Comparison of ENCODE assay signal across 17 cellular contexts in genomic region chr15:57419335-57419734, GRCh38. TPM values are rescaled to one million over a fixed set of nuclear protein-coding genes. Genes with fewer than 3 reads are reported as not detected.
DNase-seq lines count a peak whose midpoint lies in the region; ATAC-seq and TF ChIP-seq lines count a peak whose summit lies in the region.
"Had no signal": no experiment of that assay in that cellular context is flagged by ENCODE, and none has a peak within 500 bp of the region (broad histone marks: within the 10 kb centered on the region; RNA-seq: fewer than 3 reads in every experiment).

No MANE protein-coding gene starts in this region.

- no peaks in the 10 kb centered on the region; the same call in 1 of the 2 replicates for H3K9me1 ChIP-seq in IMR-90 (ENCODE audit: insufficient read depth, low read length)

- no peak overlapping the region for H3K4me2 ChIP-seq in IMR-90 (ENCODE audit: low read depth, low read length)
- no peak overlapping the region for H3K4me2 ChIP-seq in PC-3 (ENCODE audit: low read length)

- intact Hi-C loops in IMR-90 (cut with micrococcal nuclease), result no loop called here
- intact Hi-C loops in PC-3 (cut with micrococcal nuclease), result no loop called here

- dilution Hi-C loops in IMR-90 (cut with HindIII; ENCODE audit: low sequenced_read_pairs, unreplicated experiment), result no loop called here

- H3K14ac ChIP-seq in IMR-90 (replicated peaks; ENCODE audit: low read depth, low read length), result no peak overlapping the region

- no peak overlapping the region for H3K4me3 Mint-ChIP-seq in endodermal cell
- H3K4me3 Mint-ChIP-seq: CD4-positive, alpha-beta memory T cell; HFFc6 had no signal

- H2AFZ ChIP-seq in IMR-90 (replicated peaks; ENCODE audit: low read length, poor library complexity) (no peak overlapping the region), PC-3 (ENCODE audit: low read length) (no peak overlapping the region)

- no peaks in the 10 kb centered on the region for H3K79me1 ChIP-seq in IMR-90 (ENCODE audit: low read depth in 1 of 2, low read length in 2 of 2)

- H2AK9ac ChIP-seq in IMR-90 (replicated peaks; ENCODE audit: low read depth, low read length, poor library complexity), result no peak overlapping the region

- no peak for TF ChIP-seq POLR2A in IMR-90 (IDR thresholded peaks at IDR 0.05; ENCODE audit: low read depth, low read length)

- H3K9me3 ChIP-seq in IMR-90 (ENCODE audit: control insufficient read depth, insufficient read depth, low read length) (no peaks in the 10 kb centered on the region), endodermal cell (ENCODE audit: control insufficient read depth, low read length) (peaks cover 26% of the 10 kb centered on the region), liver (ENCODE audit: control insufficient read depth in 4 of 4, low read length in 3 of 4) (no peaks in the 10 kb centered on the region), mesodermal cell (ENCODE audit: control insufficient read depth, low read length) (no peaks in the 10 kb centered on the region), PC-3 (ENCODE audit: low read length) (no peaks in the 10 kb centered on the region)
- H3K9me3 ChIP-seq: HAP-1 had no signal

- TF ChIP-seq RAD21 in IMR-90 (IDR thresholded peaks at IDR 0.05; ENCODE audit: low read length) (no peak), liver (IDR thresholded peaks at IDR 0.05) (no peak)

- H3K23ac ChIP-seq in IMR-90 (ENCODE audit: low read depth, low read length), result no peak overlapping the region

- H3K18ac ChIP-seq in IMR-90 (ENCODE audit: low read depth, low read length), result no peak overlapping the region

- no peak overlapping the region for H2BK15ac ChIP-seq in IMR-90 (ENCODE audit: low read depth, low read length)

- peaks cover 56% of the 10 kb centered on the region for H3K36me3 Mint-ChIP-seq in endodermal cell (ENCODE audit: low read depth)
- H3K36me3 Mint-ChIP-seq: CD4-positive, alpha-beta memory T cell had no signal

- ATAC-seq in IMR-90 (ENCODE audit: low read depth), result no peak
- no peak for ATAC-seq in HG03175 (IDR thresholded peaks at IDR 0.05; ENCODE audit: unreplicated experiment)
- ATAC-seq in PC-3, result no peak

- in situ Hi-C loops in IMR-90 (cut with MboI; ENCODE audit: low sequenced_read_pairs), result no loop called here

- TF ChIP-seq CTCF in IMR-90 (conservative IDR thresholded peaks at IDR 0.05; ENCODE audit: low read depth, low read length) (no peak), endodermal cell (conservative IDR thresholded peaks at IDR 0.05) (no peak), liver (IDR thresholded peaks at IDR 0.05; ENCODE audit: low read depth, low read length, missing input control) (no peak), PC-3 (conservative IDR thresholded peaks at IDR 0.05; ENCODE audit: low read depth, low read length) (no peak)

- no peak overlapping the region for H2AK5ac ChIP-seq in IMR-90 (ENCODE audit: low read depth, low read length)

- H3K4ac ChIP-seq in IMR-90 (ENCODE audit: low read depth, low read length), result no peak overlapping the region

- H3K9me3 Mint-ChIP-seq in endodermal cell, result peaks cover 5% of the 10 kb centered on the region
- H3K9me3 Mint-ChIP-seq: CD4-positive, alpha-beta memory T cell; HFFc6 had no signal

- no peak overlapping the region for H3K56ac ChIP-seq in IMR-90 (ENCODE audit: extremely low read depth, insufficient read depth, low read length)

- H3K9me2 ChIP-seq in PC-3 (replicated peaks; ENCODE audit: low read length), result no peaks in the 10 kb centered on the region

- no peaks in the 10 kb centered on the region for H3K27me3 Mint-ChIP-seq in endodermal cell (ENCODE audit: insufficient read depth)

- no peak overlapping the region for H3K4me3 ChIP-seq in IMR-90 (ENCODE audit: insufficient read depth, low read depth, low read length)
- H3K4me3 ChIP-seq in endodermal cell (ENCODE audit: low read length), result peak overlapping the region; percentile 12
- H3K4me3 ChIP-seq in liver (ENCODE audit: low read depth in 1 of 3, low read length in 3 of 3), result no peak overlapping the region
- H3K4me3 ChIP-seq in mesodermal cell (ENCODE audit: extremely low read depth, insufficient read depth, low read length, poor library complexity, severe bottlenecking), result no peak overlapping the region
- H3K4me3 ChIP-seq in PC-3 (ENCODE audit: low read length), result no peak overlapping the region
- H3K4me3 ChIP-seq: HAP-1 had no signal

- peaks cover 50% of the 10 kb centered on the region for H3K4me1 Mint-ChIP-seq in endodermal cell
- H3K4me1 Mint-ChIP-seq: CD4-positive, alpha-beta memory T cell had no signal

- CTCF ChIA-PET in IMR-90 (lab: Yijun Ruan, JAX) (no interaction called here), PC-3 (lab: Charles Lee) (no interaction called here)

- no CpG with 5 or more reads among the region's 2 CpGs for WGBS in IMR-90 (ENCODE audit: extremely low coverage in 2 of 2, insufficient read length in 1 of 2), 2 experiments
- WGBS in endodermal cell (ENCODE audit: insufficient coverage in 1 of 2, insufficient read length in 1 of 2), 2 experiments, result 83% methylated on average over 2 of the region's 2 CpGs; no CpG with 5 or more reads in 1 of the 2 experiments
- 95% methylated on average over 2 of the region's 2 CpGs for WGBS in liver
- WGBS in mesodermal cell (ENCODE audit: insufficient coverage in 2 of 2), 2 experiments, result no CpG with 5 or more reads among the region's 2 CpGs

- peak overlapping the region; percentile 24 for H3K27ac Mint-ChIP-seq in endodermal cell
- H3K27ac Mint-ChIP-seq: CD4-positive, alpha-beta memory T cell; HFFc6 had no signal

- no peaks in the 10 kb centered on the region for H3K36me3 ChIP-seq in IMR-90 (ENCODE audit: control insufficient read depth, insufficient read depth, low read length)
- H3K36me3 ChIP-seq in endodermal cell (ENCODE audit: control insufficient read depth, insufficient read depth, low read length), result peaks cover 25% of the 10 kb centered on the region
- H3K36me3 ChIP-seq in liver (ENCODE audit: control insufficient read depth in 4 of 4, insufficient read depth in 3 of 4, low read depth in 1 of 4, low read length in 3 of 4), result peaks cover 0 to 3% (median 0%) of the 10 kb centered on the region in 4 donors
- H3K36me3 ChIP-seq in mesodermal cell (ENCODE audit: control insufficient read depth, insufficient read depth, low read length), result peaks cover 41% of the 10 kb centered on the region
- H3K36me3 ChIP-seq in PC-3 (ENCODE audit: low read depth, low read length), result no peaks in the 10 kb centered on the region
- H3K36me3 ChIP-seq: HAP-1 had no signal

- no peak overlapping the region for H2BK120ac ChIP-seq in IMR-90 (ENCODE audit: low read depth, low read length)

- no peak overlapping the region for H2BK20ac ChIP-seq in IMR-90 (ENCODE audit: low read depth, low read length)

- DNase-seq in IMR-90, result no peak
- DNase-seq in endodermal cell, result no peak
- no peak for DNase-seq in NCI-H526 treated with DMSO at 0.1 percent for 48 hours (lab: John Stamatoyannopoulos, UW)
- no peak for DNase-seq in PC-3
- DNase-seq: 8988T; C1 segment of cervical spinal cord; Calu3; CD4-positive, alpha-beta memory T cell; COR-L47; DMS153; DND-41; GOT3; HFFc6 had no signal

- no TSS peak for BruUV-seq in IMR-90 (replicated peaks; lab: Mats Ljungman, UMichigan)
- BruUV-seq in PC-3 (replicated peaks; lab: Mats Ljungman, UMichigan), result no TSS peak

- H3K4me1 ChIP-seq in IMR-90 (ENCODE audit: control insufficient read depth, insufficient read depth, low read length), result no peaks in the 10 kb centered on the region
- peaks cover 4% of the 10 kb centered on the region for H3K4me1 ChIP-seq in endodermal cell (ENCODE audit: control insufficient read depth, insufficient read depth, low read length)
- peaks cover 9 to 54% (median 27%) of the 10 kb centered on the region in 4 donors for H3K4me1 ChIP-seq in liver (ENCODE audit: control insufficient read depth in 4 of 4, insufficient read depth in 4 of 4, low read length in 3 of 4)
- peaks cover 24% of the 10 kb centered on the region for H3K4me1 ChIP-seq in mesodermal cell (ENCODE audit: control insufficient read depth, insufficient read depth, low read length, poor library complexity, severe bottlenecking)
- H3K4me1 ChIP-seq in PC-3 (ENCODE audit: insufficient read depth, low read length), result no peaks in the 10 kb centered on the region
- H3K4me1 ChIP-seq: HAP-1 had no signal

- H3K27me3 ChIP-seq in IMR-90 (ENCODE audit: control insufficient read depth, insufficient read depth, low read length), result peaks cover 33% of the 10 kb centered on the region
- no peaks in the 10 kb centered on the region for H3K27me3 ChIP-seq in endodermal cell (ENCODE audit: control insufficient read depth, insufficient read depth, low read length, poor library complexity, severe bottlenecking)
- H3K27me3 ChIP-seq in liver (ENCODE audit: control insufficient read depth in 4 of 4, insufficient read depth in 4 of 4, low read length in 3 of 4), result no peaks in the 10 kb centered on the region
- no peaks in the 10 kb centered on the region for H3K27me3 ChIP-seq in PC-3 (ENCODE audit: low read length)

- H4K8ac ChIP-seq in IMR-90 (ENCODE audit: low read depth in 2 of 2, low read length in 2 of 2), result no peak overlapping the region

- no peak overlapping the region for H4K91ac ChIP-seq in IMR-90 (ENCODE audit: insufficient read depth, low read depth, low read length)

- H4K20me1 ChIP-seq in IMR-90 (ENCODE audit: insufficient read depth, low read length) (no peaks in the 10 kb centered on the region), PC-3 (ENCODE audit: low read length) (no peaks in the 10 kb centered on the region)

- H3K9ac ChIP-seq in IMR-90 (ENCODE audit: low read depth, low read length) (no peak overlapping the region), endodermal cell (ENCODE audit: extremely low read depth, low read length, poor library complexity, severe bottlenecking) (no peak overlapping the region), liver (ENCODE audit: low read depth in 1 of 2, low read length in 2 of 2) (no peak overlapping the region), PC-3 (ENCODE audit: low read length) (no peak overlapping the region)

- POLR2A ChIA-PET in IMR-90 (lab: Charles Lee; ENCODE audit: unreplicated experiment) (no interaction called here), PC-3 (lab: Charles Lee; ENCODE audit: unreplicated experiment) (no interaction called here)

- no peaks in the 10 kb centered on the region for H3K79me2 ChIP-seq in PC-3 (ENCODE audit: low read length)

- no peak overlapping the region for H3K27ac ChIP-seq in IMR-90 (ENCODE audit: insufficient read depth, low read length)
- no peak overlapping the region for H3K27ac ChIP-seq in endodermal cell (ENCODE audit: low read depth, low read length)
- peak overlapping the region; percentile 53 to 91 for H3K27ac ChIP-seq in liver (ENCODE audit: low read depth in 1 of 2, low read length in 2 of 2)
- peak overlapping the region; percentile 24 for H3K27ac ChIP-seq in mesodermal cell (ENCODE audit: low read depth, low read length, severe bottlenecking)
- H3K27ac ChIP-seq in PC-3 (ENCODE audit: low read length), result no peak overlapping the region

- H4K5ac ChIP-seq in IMR-90 (ENCODE audit: low read depth, low read length), result no peak overlapping the region

- H3F3A ChIP-seq in PC-3 (ENCODE audit: low read length, unreplicated experiment), result no peaks in the 10 kb centered on the region

- H2BK5ac ChIP-seq in IMR-90 (ENCODE audit: low read depth, low read length, poor library complexity, severe bottlenecking), result no peak overlapping the region

RNA-seq across cellular contexts. Expression of gene CGNL1, which starts 43.0 kb away (rescaled TPM):
- total RNA-seq in IMR-90 (2012; rRNA removed) (under 0.01 and 0.18 TPM in 2 replicates), endodermal cell (10 to 100 TPM; 82.6 to 98.0 TPM), liver (10 to 100 TPM; 19.3 to 31.9 TPM), PC-3 (2014; rRNA removed) (0.66 and 0.86 TPM in 2 replicates)
- polyA plus RNA-seq in IMR-90 (2012; rRNA removed) (0.03 and 0.07 TPM in 2 replicates), liver (10 to 100 TPM; 12.0 to 12.9 TPM)
- polyA plus RNA-seq in IMR-90 (2012; cell fraction: cytosol; rRNA removed), result 0.02 TPM in 2 replicates
- polyA plus RNA-seq in IMR-90 (2012; cell fraction: nucleus; rRNA removed; ENCODE audit: low replicate concordance), result 0.05 and 0.09 TPM in 2 replicates
- 15.1 TPM for polyA plus RNA-seq in endodermal cell (2013, experiment 1 of 2)
- polyA plus RNA-seq in endodermal cell (2013, experiment 2 of 2), result 15.8 TPM
- polyA plus RNA-seq in mesodermal cell (2013, experiment 1 of 2), result 47.6 TPM
- polyA plus RNA-seq in mesodermal cell (2013, experiment 2 of 2), result 45.8 TPM
- total RNA-seq: CD4-positive, alpha-beta memory T cell had no signal
- polyA plus RNA-seq: CD4-positive, alpha-beta memory T cell had no signal

Comparison
In these comparisons a context has a peak if more than half of its experiments do, and no peak if none do; other contexts are left out.
1. H3K27ac ChIP-seq: peak in liver (2 of 2) and mesodermal cell (single experiment); none in IMR-90 (single experiment), endodermal cell (single experiment) and PC-3 (single experiment).
2. RNA of gene CGNL1, which starts 43.0 kb away (total RNA-seq): 82.6 to 98.0 TPM in endodermal cell and 19.3 to 31.9 TPM in liver; 0.66 to 0.86 TPM in PC-3 and under 0.01 to 0.18 TPM in IMR-90; every median in the first group is over 10 times any median in the second.